ENCODE assay signal across 1 cellular context in the genomic region with DNA sequence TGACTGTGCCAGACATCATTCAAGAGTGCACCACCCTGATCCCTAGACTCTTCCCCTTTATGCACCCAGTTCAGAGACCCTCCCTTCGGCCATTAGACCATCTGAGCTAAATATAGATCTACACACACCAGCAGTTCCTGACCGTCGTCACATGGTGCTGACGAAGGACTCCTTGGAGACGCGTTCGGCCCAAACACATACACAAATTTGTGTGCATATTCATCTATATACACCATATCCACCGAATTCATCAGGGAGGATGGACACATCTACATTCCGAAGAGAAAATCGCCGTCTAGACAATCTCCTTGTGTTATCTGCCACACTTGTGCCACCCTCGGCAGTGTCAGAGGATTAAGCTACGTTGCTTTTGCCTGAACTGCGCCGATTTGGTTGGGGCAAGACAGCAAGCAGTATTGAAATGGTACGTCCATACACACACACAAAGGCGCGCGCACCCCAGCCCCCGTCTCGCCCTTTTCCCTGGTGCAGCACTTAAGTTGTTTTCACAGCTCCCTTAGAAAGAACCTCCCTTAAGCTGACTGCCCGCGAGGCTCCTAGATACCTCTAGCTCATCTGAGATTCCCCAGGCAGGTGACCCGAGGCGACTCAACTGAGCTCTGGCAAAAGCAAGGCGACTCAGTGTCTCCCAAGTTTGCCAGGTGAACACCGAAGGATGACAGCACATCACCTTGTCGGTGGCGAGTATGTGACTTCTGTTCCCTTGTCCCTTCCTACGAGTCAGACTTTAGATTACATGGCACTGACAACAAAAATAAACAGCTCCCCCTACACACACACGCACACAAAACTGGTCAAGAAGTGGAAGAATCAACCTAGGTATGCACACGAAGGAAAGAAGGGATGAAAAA.
TF ChIP-seq lines count a peak whose summit lies in the region.

No MANE protein-coding gene starts in this region.

TF ChIP-seq in Ishikawa, 13 proteins besides CTCF, POLR2A, EP300 and RAD21 (continued from another document):
- TF ChIP-seq, protein P1, sequence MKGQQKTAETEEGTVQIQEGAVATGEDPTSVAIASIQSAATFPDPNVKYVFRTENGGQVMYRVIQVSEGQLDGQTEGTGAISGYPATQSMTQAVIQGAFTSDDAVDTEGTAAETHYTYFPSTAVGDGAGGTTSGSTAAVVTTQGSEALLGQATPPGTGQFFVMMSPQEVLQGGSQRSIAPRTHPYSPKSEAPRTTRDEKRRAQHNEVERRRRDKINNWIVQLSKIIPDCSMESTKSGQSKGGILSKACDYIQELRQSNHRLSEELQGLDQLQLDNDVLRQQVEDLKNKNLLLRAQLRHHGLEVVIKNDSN (IDR thresholded peaks at IDR 0.05): 0 out of 2 replicates have a peak, but pooled peaks have one; percentile 39
- TF ChIP-seq FOXM1 (IDR thresholded peaks at IDR 0.05; ENCODE audit: borderline replicate concordance, low read depth): no peak
